In genomic region chr15:55737373-55737772, GRCh38 we compare ENCODE assay signal across 19 cellular contexts. TPM values are rescaled to one million over a fixed set of nuclear protein-coding genes. Genes with fewer than 3 reads are reported as not detected.
DNase-seq lines count a peak whose midpoint lies in the region; ATAC-seq, FAIRE-seq and TF ChIP-seq lines count a peak whose summit lies in the region.
"Had no signal": no experiment of that assay in that cellular context is flagged by ENCODE, and none has a peak within 500 bp of the region (broad histone marks: within the 10 kb centered on the region; RNA-seq: fewer than 3 reads in every experiment).

No MANE protein-coding gene starts in this region.

- DNase-seq in A549 (ENCODE audit: low read depth in 1 of 2, low spot score in 1 of 2) (peak in 1 of 2 experiments; percentile 11), HK-2 (ENCODE audit: unreplicated experiment) (peak; percentile 15), astrocyte of the hippocampus (ENCODE audit: low read depth, low spot score) (peak; percentile 13), left kidney (ENCODE audit: low read depth, low spot score) (peak; percentile 80), middle frontal gyrus (ENCODE audit: extremely low spot score, low spot score) (no peak), T1000 (lab: John Stamatoyannopoulos, UW) (no peak)
- no peak for DNase-seq in activated naive CD4-positive, alpha-beta T cell treated with Interleukin-2 at 50 U/mL for 16 hours
- DNase-seq: activated B cell treated with CpG ODN at 0.5 μM for 24 hours; activated CD8-positive, alpha-beta memory T cell treated with anti-CD3 and anti-CD28 coated beads, Interleukin-2, amount 50 U/mL, for 48 hours; glutamatergic neuron; H9; mammary epithelial cell; NCI-H1436 treated with DMSO at 0.1 percent for 48 hours; NCI-H526 treated with DMSO at 0.1 percent for 48 hours; stimulated activated CD4-positive, alpha-beta T cell treated with anti-CD3 and anti-CD28 coated beads, Interleukin-4, amount 100 ng/mL, for 24 hours; stimulated activated naive CD4-positive, alpha-beta T cell had no signal

- peaks cover 18% of the 10 kb centered on the region for H3K4me1 ChIP-seq in A549
- H3K4me1 ChIP-seq: prostate gland had no signal

- no peak for TF ChIP-seq POLR2A in A549 (IDR thresholded peaks at IDR 0.05; ENCODE audit: low read length)

- no peak for TF ChIP-seq EP300 in A549 (IDR thresholded peaks at IDR 0.05)

- no peak for TF ChIP-seq RAD21 in A549 (conservative IDR thresholded peaks at IDR 0.05 in 1 of 2, IDR thresholded peaks at IDR 0.05 in 1 of 2)

- POLR2A ChIA-PET in A549 (lab: Yijun Ruan, JAX): no interaction called here

- FAIRE-seq in A549 (lab: Jason Lieb, UNC): peak; percentile 51
- FAIRE-seq: GM12878 had no signal

- no peak overlapping the region for H3K27ac ChIP-seq in A549
- H3K27ac ChIP-seq: prostate gland had no signal

- 0 out of 6 replicates have a peak, but pooled peaks of 1 of the 2 experiments have one; percentile 15 for ATAC-seq in A549
- ATAC-seq in GM19467 (IDR thresholded peaks at IDR 0.05; ENCODE audit: unreplicated experiment): no peak
- ATAC-seq: GM12878 had no signal

- H3K4me3 ChIP-seq in A549: no peak overlapping the region
- H3K4me3 ChIP-seq: GM12878, prostate gland had no signal

- no peaks in the 10 kb centered on the region for H3K9me3 ChIP-seq in A549
- H3K9me3 ChIP-seq: prostate gland had no signal

- CTCF ChIA-PET in A549 (lab: Yijun Ruan, JAX): interaction anchor here (1.2 to 2.0 kb wide), 4 partner anchors 9 to 109 kb away, joined by 3 to 8 read pairs (median 4); no protein-coding TSS in a partner anchor

- H3K4me2 ChIP-seq in A549: peak overlapping the region; percentile 15; the same call in 1 of the 3 replicates

- TF ChIP-seq CTCF in A549 (IDR thresholded peaks at IDR 0.05): no peak

TF ChIP-seq in A549, 52 proteins besides CTCF, POLR2A, EP300 and RAD21:
- no peak for TF ChIP-seq ZC3H11A (IDR thresholded peaks at IDR 0.05)
- TF ChIP-seq GATA3 (IDR thresholded peaks at IDR 0.05; ENCODE audit: borderline replicate concordance): peak; percentile 46; the same call in 1 of the 2 replicates
- TF ChIP-seq SREBF2 (IDR thresholded peaks at IDR 0.05): no peak

RNA-seq across cellular contexts. Expression of gene PRTG, which starts 5.6 kb away (rescaled TPM):
- 8.9 and 10.7 TPM in 2 replicates for polyA plus RNA-seq in A549 (2011; rRNA removed)
- polyA plus RNA-seq in A549 (2012; cell fraction: cytosol; rRNA removed): 5.1 and 6.5 TPM in 2 replicates
- polyA plus RNA-seq in A549 (2012; cell fraction: nucleus; rRNA removed): 5.2 and 5.9 TPM in 2 replicates
- 5.5 to 5.9 TPM (median 5.6 TPM) in 3 replicates for polyA plus RNA-seq in A549 (2017; fragmentation: RNase III; extraction: RNeasy Plus Mini Kit Qiagen cat#74134 plus additional on column Dnase treatment)
- 13.5 and 14.5 TPM in 2 replicates for polyA minus RNA-seq in A549 (2011; rRNA and poly(A)+ RNA removed)

Comparison
In these comparisons a context has a peak if more than half of its experiments do, and no peak if none do; other contexts are left out.
1. DNase-seq: peak in HK-2 (single experiment), astrocyte of the hippocampus (single experiment) and left kidney (single experiment); none in middle frontal gyrus (single experiment), T1000 (single experiment) and activated naive CD4-positive, alpha-beta T cell treated with Interleukin-2 at 50 U/mL for 16 hours (single experiment).